19 cellular contexts compared by ENCODE assay signal in genomic region chr18:46035701-46036680, GRCh38. TPM values are rescaled to one million over a fixed set of nuclear protein-coding genes. Genes with fewer than 3 reads are reported as not detected.
A peak's percentile ranks its signal among the peaks of the same experiment; 100 is the strongest.
DNase-seq lines count a peak whose midpoint lies in the region; ATAC-seq and TF ChIP-seq lines count a peak whose summit lies in the region.
"Had no signal": no experiment of that assay in that cellular context is flagged by ENCODE, and none has a peak within 500 bp of the region (broad histone marks: within the 10 kb centered on the region; RNA-seq: fewer than 3 reads in every experiment).

No MANE protein-coding gene starts in this region.

- H4K20me1 ChIP-seq in GM23338 (replicated peaks; ENCODE audit: insufficient read depth) = 0 out of 2 replicates have a peak, but pooled peaks cover 3% of the 10 kb centered on the region

- no peaks in the 10 kb centered on the region for H3K4me1 Mint-ChIP-seq in GM23338

- intact Hi-C loops in posterior cingulate gyrus (cut with DNase I) = no loop called here

- DNase-seq in AG08396 (ENCODE audit: low spot score) = peak; percentile 56
- no peak for DNase-seq in GM23338 (ENCODE audit: low spot score)
- DNase-seq in astrocyte of the hippocampus (ENCODE audit: low read depth, low spot score) = peak; percentile 90
- DNase-seq in iris pigment epithelial cell (ENCODE audit: low read depth) = peak; percentile 57
- DNase-seq in posterior cingulate gyrus = no peak
- no peak for DNase-seq in NCI-H510A treated with DMSO at 0.1 percent for 48 hours (lab: John Stamatoyannopoulos, UW)
- DNase-seq in putamen (ENCODE audit: low spot score) = no peak
- DNase-seq: activated CD4-positive, alpha-beta T cell treated with anti-CD3 and anti-CD28 coated beads, Interleukin-2, amount 50 U/mL, for 1 hour; COR-L47; foreskin keratinocyte; NCI-H1092 treated with DMSO at 0.1 percent for 48 hours; NCI-H82; occipital lobe had no signal

- H3K9me3 Mint-ChIP-seq in GM23338 = no peaks in the 10 kb centered on the region
- H3K9me3 Mint-ChIP-seq: activated naive CD4-positive, alpha-beta T cell treated with anti-CD3 and anti-CD28 coated beads, Interleukin-2, amount 50 U/mL, for 24 hours had no signal

- no peaks in the 10 kb centered on the region for H3K79me2 ChIP-seq in GM23338 (replicated peaks; ENCODE audit: insufficient read depth)

- H3K4me3 ChIP-seq in GM23338 = no peak overlapping the region
- H3K4me3 ChIP-seq: cardiac muscle cell, vagina had no signal

- H3K27me3 ChIP-seq in GM23338 (ENCODE audit: insufficient read depth) = peaks cover 3% of the 10 kb centered on the region; the same call in 1 of the 2 replicates
- H3K27me3 ChIP-seq: cardiac muscle cell, foreskin keratinocyte, vagina had no signal

- H3K4me1 ChIP-seq in GM23338 (ENCODE audit: insufficient read depth) = no peaks in the 10 kb centered on the region
- H3K4me1 ChIP-seq: vagina had no signal

- no peak for TF ChIP-seq CTCF in GM23338 (conservative IDR thresholded peaks at IDR 0.05; ENCODE audit: low read depth in 2 of 2)

- no peaks in the 10 kb centered on the region for H3F3A ChIP-seq in GM23338 (replicated peaks; ENCODE audit: low read depth)

- H3K27me3 Mint-ChIP-seq in GM23338 (ENCODE audit: insufficient read depth, low read depth, poor library complexity) = peaks cover 3% of the 10 kb centered on the region
- H3K27me3 Mint-ChIP-seq: activated naive CD4-positive, alpha-beta T cell treated with anti-CD3 and anti-CD28 coated beads, Interleukin-2, amount 50 U/mL, for 24 hours had no signal

- no peak overlapping the region for H3K4me2 ChIP-seq in GM23338

- H3K36me3 ChIP-seq in GM23338 (ENCODE audit: insufficient read depth) = no peaks in the 10 kb centered on the region
- H3K36me3 ChIP-seq: cardiac muscle cell, vagina had no signal

- H2AFZ ChIP-seq in GM23338 = peak overlapping the region; percentile 43; the same call in 1 of the 2 replicates

- peaks cover 9% of the 10 kb centered on the region for H3K9me2 ChIP-seq in GM23338 (ENCODE audit: insufficient read depth)

- H3K27ac Mint-ChIP-seq in GM23338 = no peak overlapping the region
- H3K27ac Mint-ChIP-seq: activated naive CD4-positive, alpha-beta T cell treated with anti-CD3 and anti-CD28 coated beads, Interleukin-2, amount 50 U/mL, for 24 hours had no signal

- no peaks in the 10 kb centered on the region for H3K36me3 Mint-ChIP-seq in GM23338 (ENCODE audit: low read depth)

- ATAC-seq in GM23338 = no peak
- no peak for ATAC-seq in HG03378 (IDR thresholded peaks at IDR 0.05; ENCODE audit: unreplicated experiment)
- ATAC-seq: foreskin keratinocyte, left lobe of liver, sciatic nerve had no signal

- no peak overlapping the region for H3K27ac ChIP-seq in GM23338 (ENCODE audit: low read depth)
- H3K27ac ChIP-seq: cardiac muscle cell, foreskin keratinocyte, vagina had no signal

- no peak overlapping the region for H3K4me3 Mint-ChIP-seq in GM23338
- H3K4me3 Mint-ChIP-seq: activated naive CD4-positive, alpha-beta T cell treated with anti-CD3 and anti-CD28 coated beads, Interleukin-2, amount 50 U/mL, for 24 hours had no signal

TF ChIP-seq in GM23338, 12 proteins besides CTCF, POLR2A, EP300 and RAD21:
- TF ChIP-seq ZNF462 (CRISPR knock-in tag; IDR thresholded peaks at IDR 0.05) (no peak), ZNF114 (CRISPR knock-in tag; IDR thresholded peaks at IDR 0.05) (no peak), JUNB (IDR thresholded peaks at IDR 0.05; ENCODE audit: unreplicated experiment) (no peak), EZH2 (IDR thresholded peaks at IDR 0.05; ENCODE audit: low read depth, unreplicated experiment) (no peak), NANOG (IDR thresholded peaks at IDR 0.05; ENCODE audit: borderline replicate concordance) (no peak), STAT1 (IDR thresholded peaks at IDR 0.05; ENCODE audit: unreplicated experiment) (no peak), REST (IDR thresholded peaks at IDR 0.05; ENCODE audit: unreplicated experiment) (no peak)

RNA-seq across cellular contexts. Expression of gene PSTPIP2, which starts 36.1 kb away (rescaled TPM):
- total RNA-seq in GM23338 (2014; rRNA removed; shearing (Covaris generic)) = 1.3 and 2.6 TPM in 2 replicates
- 1.1 and 1.4 TPM in 2 replicates for polyA plus RNA-seq in GM23338 (2016; fragmentation: Nextera tagmentation; extraction: Ambion mirVana)

Comparison
In these comparisons a context has a peak if more than half of its experiments do, and no peak if none do; other contexts are left out.
1. DNase-seq: peak in AG08396 (single experiment), astrocyte of the hippocampus (single experiment) and iris pigment epithelial cell (single experiment); none in GM23338 (single experiment), posterior cingulate gyrus (0 of 10), NCI-H510A treated with DMSO at 0.1 percent for 48 hours (single experiment) and putamen (single experiment).